8 cellular contexts compared by ENCODE assay signal in genomic region chr7:123624527-123625183, GRCh38. TPM values are rescaled to one million over a fixed set of nuclear protein-coding genes. Genes with fewer than 3 reads are reported as not detected.
DNase-seq lines count a peak whose midpoint lies in the region; ATAC-seq, FAIRE-seq and TF ChIP-seq lines count a peak whose summit lies in the region.

No MANE protein-coding gene starts in this region.

- no peaks in the 10 kb centered on the region for H3K79me2 ChIP-seq in endothelial cell of umbilical vein (ENCODE audit: control insufficient read depth, insufficient read depth, low read length)

- H3K27ac ChIP-seq in endothelial cell of umbilical vein (ENCODE audit: insufficient read depth, low read depth, low read length) = no peak overlapping the region
- H3K27ac ChIP-seq in vagina = no peak overlapping the region

- H3K9ac ChIP-seq in endothelial cell of umbilical vein (replicated peaks; ENCODE audit: extremely low read depth, insufficient read depth, low read length) = no peak overlapping the region

- no peaks in the 10 kb centered on the region for H3K36me3 ChIP-seq in endothelial cell of umbilical vein (ENCODE audit: control insufficient read depth in 2 of 2, extremely low read depth in 1 of 2, insufficient read depth in 2 of 2, low read length in 2 of 2)
- no peaks in the 10 kb centered on the region for H3K36me3 ChIP-seq in vagina

- H3K4me1 Mint-ChIP-seq in activated CD4-positive, alpha-beta T cell treated with anti-CD3 and anti-CD28 coated beads, Interleukin-2, amount 10 ng/mL, durations not matched to agents 7 days and 5 days = no peaks in the 10 kb centered on the region

- FAIRE-seq in endothelial cell of umbilical vein (lab: Jason Lieb, UNC) = peak; percentile 52

- H3K27ac Mint-ChIP-seq in activated CD4-positive, alpha-beta T cell treated with anti-CD3 and anti-CD28 coated beads, Interleukin-2, amount 10 ng/mL, durations not matched to agents 7 days and 5 days = no peak overlapping the region

- ATAC-seq in GM21619 (IDR thresholded peaks at IDR 0.05; ENCODE audit: unreplicated experiment) = peak; percentile 94

- dilution Hi-C loops in endothelial cell of umbilical vein (cut with MboI; ENCODE audit: extremely low pct_ligation_motif_present, low sequenced_read_pairs) = no loop called here

- TF ChIP-seq EP300 in Ishikawa (IDR thresholded peaks at IDR 0.05; ENCODE audit: borderline replicate concordance) = no peak

- no peaks in the 10 kb centered on the region for H3K9me3 Mint-ChIP-seq in activated CD4-positive, alpha-beta T cell treated with anti-CD3 and anti-CD28 coated beads, Interleukin-2, amount 10 ng/mL, durations not matched to agents 7 days and 5 days

- H3K9me3 ChIP-seq in endothelial cell of umbilical vein (replicated peaks; ENCODE audit: control insufficient read depth, insufficient read depth, low read length) (no peaks in the 10 kb centered on the region), vagina (no peaks in the 10 kb centered on the region)

- TF ChIP-seq RAD21 in Ishikawa (IDR thresholded peaks at IDR 0.05; ENCODE audit: low read depth) = peak; percentile 44

- POLR2A ChIA-PET in activated CD4-positive, alpha-beta T cell treated with anti-CD3 and anti-CD28 coated beads, Interleukin-2, amount 10 ng/mL, durations not matched to agents 7 days and 5 days (lab: Charles Lee) = no interaction called here
- POLR2A ChIA-PET in endothelial cell of umbilical vein (lab: Charles Lee) = no interaction called here

- H3K4me3 ChIP-seq in endothelial cell of umbilical vein (replicated peaks in 1 of 3; ENCODE audit: insufficient read depth in 1 of 3, low read depth in 1 of 3, low read length in 3 of 3) (no peak overlapping the region), retinal pigment epithelial cell (ENCODE audit: low read length) (no peak overlapping the region), vagina (no peak overlapping the region)

- intact Hi-C loops in endothelial cell of umbilical vein (cut with micrococcal nuclease) (no loop called here), vagina (cut with DNase I) (no loop called here)

- DNase-seq in ELF-1 (ENCODE audit: low read depth, low spot score) (peak; percentile 78), endothelial cell of umbilical vein (ENCODE audit: low read depth, low spot score) (no peak), retinal pigment epithelial cell (ENCODE audit: low read depth) (no peak), HPDE6-E6E7 (ENCODE audit: extremely low spot score) (no peak), vagina (ENCODE audit: extremely low spot score in 2 of 2) (no peak)
- DNase-seq in activated CD4-positive, alpha-beta T cell treated with anti-CD3 and anti-CD28 coated beads, Interleukin-2, amount 10 ng/mL, durations not matched to agents 7 days and 5 days = peak; percentile 74

- H3K27me3 ChIP-seq in endothelial cell of umbilical vein (ENCODE audit: control insufficient read depth in 2 of 2, insufficient read depth in 2 of 2, low read length in 2 of 2) (no peaks in the 10 kb centered on the region), vagina (no peaks in the 10 kb centered on the region)

- TF ChIP-seq CTCF in endothelial cell of umbilical vein (IDR thresholded peaks at IDR 0.05; ENCODE audit: extremely low read depth in 1 of 2, insufficient read depth in 1 of 2, low read depth in 1 of 2, low read length in 2 of 2) (peak; percentile 51 to 59), retinal pigment epithelial cell (conservative IDR thresholded peaks at IDR 0.05; ENCODE audit: low read depth, low read length) (peak; percentile 67), vagina (IDR thresholded peaks at IDR 0.05) (no peak)

- H3K4me3 Mint-ChIP-seq in activated CD4-positive, alpha-beta T cell treated with anti-CD3 and anti-CD28 coated beads, Interleukin-2, amount 10 ng/mL, durations not matched to agents 7 days and 5 days = no peak overlapping the region

- CTCF ChIA-PET in activated CD4-positive, alpha-beta T cell treated with anti-CD3 and anti-CD28 coated beads, Interleukin-2, amount 10 ng/mL, durations not matched to agents 7 days and 5 days (lab: Charles Lee) = interaction anchor here (0.9 to 1.7 kb wide), 3 partner anchors 9 to 248 kb away, joined by 3 to 6 read pairs (median 3); no protein-coding TSS in a partner anchor
- CTCF ChIA-PET in endothelial cell of umbilical vein (lab: Charles Lee) = interaction anchor here (0.7 to 1.7 kb wide), 10 partner anchors 8 to 248 kb away, joined by 3 to 7 read pairs (median 4); no protein-coding TSS in a partner anchor

- no TSS peak for BruUV-seq in endothelial cell of umbilical vein (replicated peaks; lab: Mats Ljungman, UMichigan)

- no peaks in the 10 kb centered on the region for H4K20me1 ChIP-seq in endothelial cell of umbilical vein (replicated peaks; ENCODE audit: control insufficient read depth, extremely low read depth, insufficient read depth, low read length)

- TF ChIP-seq POLR2A in endothelial cell of umbilical vein (IDR thresholded peaks at IDR 0.05; ENCODE audit: low read depth, low read length) (no peak), vagina (IDR thresholded peaks at IDR 0.05) (no peak)

- H2AFZ ChIP-seq in endothelial cell of umbilical vein (ENCODE audit: low read depth, low read length) = no peak overlapping the region

- no peaks in the 10 kb centered on the region for H3K9me1 ChIP-seq in endothelial cell of umbilical vein (replicated peaks; ENCODE audit: control insufficient read depth, extremely low read depth, insufficient read depth, low read length)

- H3K36me3 Mint-ChIP-seq in activated CD4-positive, alpha-beta T cell treated with anti-CD3 and anti-CD28 coated beads, Interleukin-2, amount 10 ng/mL, durations not matched to agents 7 days and 5 days (ENCODE audit: low read depth) = no peaks in the 10 kb centered on the region

- no peak overlapping the region for H3K4me2 ChIP-seq in endothelial cell of umbilical vein (ENCODE audit: insufficient read depth, low read length)

- H3K4me1 ChIP-seq in endothelial cell of umbilical vein (ENCODE audit: control insufficient read depth, extremely low read depth, insufficient read depth, low read length) (no peaks in the 10 kb centered on the region), vagina (no peaks in the 10 kb centered on the region)

- H3K27me3 Mint-ChIP-seq in activated CD4-positive, alpha-beta T cell treated with anti-CD3 and anti-CD28 coated beads, Interleukin-2, amount 10 ng/mL, durations not matched to agents 7 days and 5 days = peaks cover 2% of the 10 kb centered on the region

TF ChIP-seq in Ishikawa, 13 proteins besides CTCF, POLR2A, EP300 and RAD21 (continues in another document):
- TF ChIP-seq MAX (IDR thresholded peaks at IDR 0.05) = no peak
- TF ChIP-seq CREB1 (IDR thresholded peaks at IDR 0.05; ENCODE audit: low read depth) = no peak
- peak; percentile 73; the same call in 1 of the 2 replicates for TF ChIP-seq YY1 (IDR thresholded peaks at IDR 0.05; ENCODE audit: low read depth)
- TF ChIP-seq CEBPB (IDR thresholded peaks at IDR 0.05) = no peak
- no peak for TF ChIP-seq TEAD4 (IDR thresholded peaks at IDR 0.05)

TF ChIP-seq in endothelial cell of umbilical vein, 7 proteins besides CTCF, POLR2A, EP300 and RAD21:
- TF ChIP-seq EZH2 (IDR thresholded peaks at IDR 0.05; ENCODE audit: borderline replicate concordance, low read depth, low read length, severe bottlenecking) (no peak), FOS (IDR thresholded peaks at IDR 0.05; ENCODE audit: borderline replicate concordance, insufficient read depth, low read length) (no peak), POLR2AphosphoS5 (IDR thresholded peaks at IDR 0.05; ENCODE audit: insufficient read depth, low read depth, low read length) (no peak), MAX (IDR thresholded peaks at IDR 0.05; ENCODE audit: insufficient read depth, insufficient read length) (no peak), JUN (IDR thresholded peaks at IDR 0.05; ENCODE audit: borderline replicate concordance, insufficient read depth, insufficient read length, low read depth) (no peak), GATA2 (IDR thresholded peaks at IDR 0.05; ENCODE audit: insufficient read depth, insufficient read length, low read depth, low read length) (no peak), MYC (IDR thresholded peaks at IDR 0.05; ENCODE audit: low read depth, low read length) (no peak)

RNA-seq across cellular contexts. Expression of gene ASB15, which starts 23.0 kb away (rescaled TPM):
- total RNA-seq in activated CD4-positive, alpha-beta T cell treated with anti-CD3 and anti-CD28 coated beads, Interleukin-2, amount 10 ng/mL, durations not matched to agents 7 days and 5 days = not detected
- not detected in 2 replicates for total RNA-seq in endothelial cell of umbilical vein
- polyA plus RNA-seq in endothelial cell of umbilical vein = not detected in 2 replicates
- not detected in 2 replicates for polyA plus RNA-seq in endothelial cell of umbilical vein (2011; cell fraction: cytosol; rRNA removed)
- not detected in 2 replicates for polyA plus RNA-seq in endothelial cell of umbilical vein (2011; cell fraction: nucleus; rRNA removed)
- not detected in 2 replicates for polyA plus RNA-seq in endothelial cell of umbilical vein (2012)
- polyA minus RNA-seq in endothelial cell of umbilical vein = not detected in 2 replicates
- not detected for polyA minus RNA-seq in endothelial cell of umbilical vein (2011; cell fraction: cytosol; rRNA and poly(A)+ RNA removed)
- polyA minus RNA-seq in endothelial cell of umbilical vein (2011; cell fraction: nucleus; rRNA and poly(A)+ RNA removed) = not detected in 2 replicates
- not detected for total RNA-seq in vagina

RNA-seq across cellular contexts. Expression of gene LMOD2, which starts 31.0 kb away (rescaled TPM):
- total RNA-seq in activated CD4-positive, alpha-beta T cell treated with anti-CD3 and anti-CD28 coated beads, Interleukin-2, amount 10 ng/mL, durations not matched to agents 7 days and 5 days = not detected
- not detected in 2 replicates for total RNA-seq in endothelial cell of umbilical vein
- not detected in 2 replicates for polyA plus RNA-seq in endothelial cell of umbilical vein
- 0.03 TPM in 1 of 2 replicates, not detected in the other for polyA plus RNA-seq in endothelial cell of umbilical vein (2011; cell fraction: cytosol; rRNA removed)
- polyA plus RNA-seq in endothelial cell of umbilical vein (2011; cell fraction: nucleus; rRNA removed) = 0.08 TPM in 1 of 2 replicates, not detected in the other
- not detected in 2 replicates for polyA plus RNA-seq in endothelial cell of umbilical vein (2012)
- polyA minus RNA-seq in endothelial cell of umbilical vein = not detected in 2 replicates
- polyA minus RNA-seq in endothelial cell of umbilical vein (2011; cell fraction: cytosol; rRNA and poly(A)+ RNA removed) = not detected
- not detected in 2 replicates for polyA minus RNA-seq in endothelial cell of umbilical vein (2011; cell fraction: nucleus; rRNA and poly(A)+ RNA removed)
- total RNA-seq in vagina = not detected

Comparison
In these comparisons a context has a peak if more than half of its experiments do, and no peak if none do; other contexts are left out.
1. DNase-seq: peak in ELF-1 (single experiment) and activated CD4-positive, alpha-beta T cell treated with anti-CD3 and anti-CD28 coated beads, Interleukin-2, amount 10 ng/mL, durations not matched to agents 7 days and 5 days (single experiment); none in endothelial cell of umbilical vein (single experiment), retinal pigment epithelial cell (single experiment), HPDE6-E6E7 (single experiment) and vagina (0 of 2).
2. CTCF ChIP-seq: peak in endothelial cell of umbilical vein (2 of 2) and retinal pigment epithelial cell (single experiment); none in vagina (0 of 3).